ENCODE assay signal across 25 cellular contexts in genomic region chr12:59716049-59716448, GRCh38.
"Had no signal": no experiment of that assay in that cellular context is flagged by ENCODE, and none has a peak within 500 bp of the region (broad histone marks: within the 10 kb centered on the region; RNA-seq: fewer than 3 reads in every experiment).

No MANE protein-coding gene starts in this region.

- H3K36me3 Mint-ChIP-seq: mesothelial cell of epicardium, natural killer cell, type B pancreatic cell had no signal

- H3K4me3 Mint-ChIP-seq: activated CD8-positive, alpha-beta T cell treated with anti-CD3 and anti-CD28 coated beads, Interleukin-2, amount 10 ng/mL, durations not matched to agents 7 days and 5 days; central memory CD8-positive, alpha-beta T cell; effector memory CD8-positive, alpha-beta T cell; immature natural killer cell; mesothelial cell of epicardium; natural killer cell; type B pancreatic cell had no signal

- H3K9me3 Mint-ChIP-seq: central memory CD8-positive, alpha-beta T cell; effector memory CD8-positive, alpha-beta T cell; immature natural killer cell; natural killer cell; type B pancreatic cell had no signal

- H3K4me1 Mint-ChIP-seq: mesothelial cell of epicardium had no signal

- H3K27ac Mint-ChIP-seq: activated CD8-positive, alpha-beta T cell treated with anti-CD3 and anti-CD28 coated beads, Interleukin-2, amount 10 ng/mL, durations not matched to agents 7 days and 5 days; effector memory CD8-positive, alpha-beta T cell; mesothelial cell of epicardium; natural killer cell; type B pancreatic cell had no signal

- ATAC-seq: activated CD8-positive, alpha-beta T cell treated with anti-CD3 and anti-CD28 coated beads, Interleukin-2, amount 10 ng/mL, durations not matched to agents 7 days and 5 days; activated naive CD4-positive, alpha-beta T cell treated with anti-CD3 and anti-CD28 coated beads, Interleukin-2, amount 50 U/mL, for 72 hours; effector memory CD8-positive, alpha-beta T cell; natural killer cell had no signal

- FAIRE-seq: colon, frontal cortex had no signal

- H3K27me3 Mint-ChIP-seq: central memory CD8-positive, alpha-beta T cell; effector memory CD8-positive, alpha-beta T cell; progenitor cell of endocrine pancreas; type B pancreatic cell had no signal

- DNase-seq: activated CD4-positive, alpha-beta T cell treated with anti-CD3 and anti-CD28 coated beads for 48 hours; activated CD8-positive, alpha-beta T cell treated with anti-CD3 and anti-CD28 coated beads, Interleukin-2, amount 10 ng/mL, durations not matched to agents 7 days and 5 days; activated T-cell treated with anti-CD3 and anti-CD28 coated beads, Interleukin-2, amount 50 U/mL, for 1 hour; aorta; dorsolateral prefrontal cortex; effector memory CD8-positive, alpha-beta T cell; glutamatergic neuron; immature natural killer cell; kidney glomerular epithelial cell; left ventricle myocardium inferior; mammary epithelial cell; natural killer cell; retina; spleen; stimulated activated CD4-positive, alpha-beta T cell treated with anti-CD3 and anti-CD28 coated beads, Interleukin-4, amount 100 ng/mL, for 1 hour; stimulated activated naive CD4-positive, alpha-beta T cell; T-helper 9 cell; testis had no signal
